8 cellular contexts compared by ENCODE assay signal in genomic region chr4:87058272-87059073, GRCh38.
DNase-seq lines count a peak whose midpoint lies in the region; ATAC-seq and TF ChIP-seq lines count a peak whose summit lies in the region.

No MANE protein-coding gene starts in this region.

- H3K4me3 ChIP-seq in GM23338 (no peak overlapping the region), OCI-LY3 (ENCODE audit: low read length) (no peak overlapping the region; the same call in 1 of the 2 replicates), body of pancreas (no peak overlapping the region), subcutaneous abdominal adipose tissue (ENCODE audit: low read depth in 1 of 5, low read length in 5 of 5) (no peak overlapping the region)

- H3K27ac ChIP-seq in GM23338 (ENCODE audit: low read depth) (peak overlapping the region; percentile 9; the same call in 1 of the 2 replicates), OCI-LY3 (ENCODE audit: low read length) (peak overlapping the region; percentile 20; the same call in 1 of the 2 replicates), body of pancreas (peak overlapping the region in 2 of 4 donors; percentile 29 to 39), subcutaneous abdominal adipose tissue (ENCODE audit: low read depth, low read length) (peak overlapping the region; percentile 77)

- intact Hi-C loops in body of pancreas (cut with DNase I): no loop called here

- 38 to 44% methylated on average over 7 of the region's 7 CpGs for WGBS in body of pancreas, 2 donors

- peaks cover 56% of the 10 kb centered on the region for H3K4me1 Mint-ChIP-seq in GM23338

- H3K4me1 ChIP-seq in GM23338 (ENCODE audit: insufficient read depth) (peaks cover 42% of the 10 kb centered on the region), OCI-LY3 (ENCODE audit: low read length) (peaks cover 38% of the 10 kb centered on the region), body of pancreas (peaks cover 63% of the 10 kb centered on the region), subcutaneous abdominal adipose tissue (ENCODE audit: control insufficient read depth in 5 of 5, insufficient read depth in 5 of 5, low read length in 5 of 5) (peaks cover 12 to 62% (median 42%) of the 10 kb centered on the region in 5 donors)

- H3K9me3 Mint-ChIP-seq in GM23338: no peaks in the 10 kb centered on the region

- TF ChIP-seq POLR2A in body of pancreas (IDR thresholded peaks at IDR 0.05): no peak

- no peak overlapping the region; the same call in 1 of the 2 replicates for H3K4me2 ChIP-seq in GM23338
- peak overlapping the region; percentile 40 for H3K4me2 ChIP-seq in OCI-LY3 (ENCODE audit: low read length)

- H4K20me1 ChIP-seq in GM23338 (replicated peaks; ENCODE audit: insufficient read depth) (peaks cover 15% of the 10 kb centered on the region; the same call in 1 of the 2 replicates), OCI-LY3 (ENCODE audit: insufficient read depth, low read length) (peaks cover 17% of the 10 kb centered on the region; the same call in 1 of the 2 replicates)

- no peaks in the 10 kb centered on the region for H3K27me3 ChIP-seq in GM23338 (ENCODE audit: insufficient read depth)
- no peaks in the 10 kb centered on the region for H3K27me3 ChIP-seq in OCI-LY3 (ENCODE audit: low read depth, low read length)
- no peaks in the 10 kb centered on the region for H3K27me3 ChIP-seq in body of pancreas
- no peaks in the 10 kb centered on the region for H3K27me3 ChIP-seq in subcutaneous abdominal adipose tissue (ENCODE audit: control insufficient read depth in 5 of 5, insufficient read depth in 4 of 5, low read length in 5 of 5)

- no peaks in the 10 kb centered on the region for H3K9me3 ChIP-seq in OCI-LY3 (ENCODE audit: insufficient read depth, low read length)
- H3K9me3 ChIP-seq in body of pancreas: no peaks in the 10 kb centered on the region
- no peaks in the 10 kb centered on the region for H3K9me3 ChIP-seq in subcutaneous abdominal adipose tissue (ENCODE audit: control insufficient read depth in 5 of 5, low read length in 5 of 5)

- H3K79me2 ChIP-seq in GM23338 (replicated peaks; ENCODE audit: insufficient read depth) (peaks cover 80% of the 10 kb centered on the region), OCI-LY3 (ENCODE audit: low read length) (peaks cover 25% of the 10 kb centered on the region)

- H3K36me3 ChIP-seq in GM23338 (ENCODE audit: insufficient read depth) (no peaks in the 10 kb centered on the region), OCI-LY3 (replicated peaks; ENCODE audit: low read depth, low read length) (peaks cover 7% of the 10 kb centered on the region), body of pancreas (replicated peaks in 1 of 2; ENCODE audit: insufficient read depth in 1 of 2, low read depth in 2 of 2) (no peaks in the 10 kb centered on the region), subcutaneous abdominal adipose tissue (ENCODE audit: control insufficient read depth in 5 of 5, insufficient read depth in 5 of 5, low read length in 5 of 5) (peaks cover 3 to 12% (median 6%) of the 10 kb centered on the region in 5 donors)

- no peaks in the 10 kb centered on the region; the same call in 2 of the 3 replicates for H3K36me3 Mint-ChIP-seq in GM23338 (ENCODE audit: low read depth)

- H2AFZ ChIP-seq in GM23338 (no peak overlapping the region), OCI-LY3 (ENCODE audit: low read depth, low read length) (no peak overlapping the region)

- H3K4me3 Mint-ChIP-seq in GM23338: no peak overlapping the region; the same call in 2 of the 3 replicates

- H3K27ac Mint-ChIP-seq in GM23338: peak overlapping the region; percentile 23; the same call in 1 of the 2 replicates

- peaks cover 1% of the 10 kb centered on the region for H3K27me3 Mint-ChIP-seq in GM23338 (ENCODE audit: insufficient read depth, low read depth, poor library complexity)

- DNase-seq in GM23338 (ENCODE audit: low spot score) (peak; percentile 47), body of pancreas (peak in 1 of 4 donors; percentile 48), midbrain (lab: John Stamatoyannopoulos, UW) (peak; percentile 66), DMS114 treated with DMSO at 0.1 percent for 48 hours (lab: John Stamatoyannopoulos, UW; ENCODE audit: unreplicated experiment) (no peak), omental fat pad (ENCODE audit: low spot score) (no peak)
- no peak for DNase-seq in central memory CD4-positive, alpha-beta T cell

- TF ChIP-seq CTCF in GM23338 (conservative IDR thresholded peaks at IDR 0.05; ENCODE audit: low read depth in 2 of 2) (peak in 1 of 2 experiments; percentile 35; a peak in 2 of 4 replicates), OCI-LY3 (IDR thresholded peaks at IDR 0.05; ENCODE audit: low read depth, low read length) (no peak), body of pancreas (IDR thresholded peaks at IDR 0.05) (peak in 4 of 7 experiments; percentile 12 to 44 (median 28)), omental fat pad (IDR thresholded peaks at IDR 0.05) (no peak)

- H3K9ac ChIP-seq in OCI-LY3 (ENCODE audit: low read length): no peak overlapping the region
- no peak overlapping the region for H3K9ac ChIP-seq in subcutaneous abdominal adipose tissue (ENCODE audit: low read length in 5 of 5)

- no peaks in the 10 kb centered on the region for H3K9me2 ChIP-seq in GM23338 (ENCODE audit: insufficient read depth)

- H3F3A ChIP-seq in GM23338 (replicated peaks; ENCODE audit: low read depth): no peaks in the 10 kb centered on the region

- ATAC-seq in GM23338 (peak; percentile 78), body of pancreas (no peak), omental fat pad (ENCODE audit: low FRiP score) (no peak)

TF ChIP-seq in GM23338, 12 proteins besides CTCF, POLR2A, EP300 and RAD21 (continues in another document):
- TF ChIP-seq EZH2 (IDR thresholded peaks at IDR 0.05; ENCODE audit: low read depth, unreplicated experiment) (no peak), ZNF114 (CRISPR knock-in tag; IDR thresholded peaks at IDR 0.05) (no peak), POLR2AphosphoS5 (IDR thresholded peaks at IDR 0.05; ENCODE audit: low read depth) (no peak), ETS1 (IDR thresholded peaks at IDR 0.05) (no peak), NANOG (IDR thresholded peaks at IDR 0.05; ENCODE audit: borderline replicate concordance) (no peak)

Comparison
In these comparisons a context has a peak if more than half of its experiments do, and no peak if none do; other contexts are left out.
1. DNase-seq: peak in GM23338 (single experiment) and midbrain (single experiment); none in DMS114 treated with DMSO at 0.1 percent for 48 hours (single experiment), central memory CD4-positive, alpha-beta T cell (single experiment) and omental fat pad (single experiment).
2. CTCF ChIP-seq: peak in body of pancreas (4 of 7); none in OCI-LY3 (single experiment) and omental fat pad (0 of 3).